1 cellular context compared by ENCODE assay signal in genomic region chr2:177261115-177261779, GRCh38.
A peak's percentile ranks its signal among the peaks of the same experiment; 100 is the strongest.
TF ChIP-seq lines count a peak whose summit lies in the region.

No MANE protein-coding gene starts in this region.

TF ChIP-seq in K562, 482 proteins besides CTCF, POLR2A, EP300 and RAD21 (continued from another document):
- TF ChIP-seq ZNF354B (CRISPR knock-in tag; IDR thresholded peaks at IDR 0.05), result no peak
- 0 out of 2 replicates have a peak, but pooled peaks have one; percentile 12 for TF ChIP-seq C11orf30 (IDR thresholded peaks at IDR 0.05; ENCODE audit: low read depth)
- TF ChIP-seq U2AF1 (optimal IDR thresholded peaks at IDR 0.05; ENCODE audit: low read depth, low read length), result peak; percentile 20
- peak; percentile 26; the same call in 1 of the 2 replicates for TF ChIP-seq POLR2G (IDR thresholded peaks at IDR 0.05; ENCODE audit: low read depth, low read length)
- no peak for TF ChIP-seq PBX2 (CRISPR knock-in tag; IDR thresholded peaks at IDR 0.05; ENCODE audit: low read depth)
- no peak for TF ChIP-seq PBX2 (tag; conservative IDR thresholded peaks at IDR 0.05; ENCODE audit: low read depth)
- TF ChIP-seq POLR2AphosphoS2 (IDR thresholded peaks at IDR 0.05; ENCODE audit: low read length), result no peak
- peak; percentile 11 for TF ChIP-seq MEIS2 (IDR thresholded peaks at IDR 0.05; ENCODE audit: partially characterized antibody)
- no peak for TF ChIP-seq PHF20 (IDR thresholded peaks at IDR 0.05; ENCODE audit: partially characterized antibody)
- TF ChIP-seq ZBTB40 (IDR thresholded peaks at IDR 0.05), result 0 out of 2 replicates have a peak, but pooled peaks have one; percentile 11
- no peak for TF ChIP-seq ZBTB40 (CRISPR knock-in tag; IDR thresholded peaks at IDR 0.05)
- no peak for TF ChIP-seq FOXP4 (CRISPR knock-in tag; IDR thresholded peaks at IDR 0.05; ENCODE audit: borderline replicate concordance)
- TF ChIP-seq SUPT5H (IDR thresholded peaks at IDR 0.05), result peak; percentile 45; the same call in 1 of the 2 replicates
- TF ChIP-seq BCOR (IDR thresholded peaks at IDR 0.05), result 0 out of 2 replicates have a peak, but pooled peaks have one; percentile 20
